ENCODE assay signal across 8 cellular contexts in the genomic region with DNA sequence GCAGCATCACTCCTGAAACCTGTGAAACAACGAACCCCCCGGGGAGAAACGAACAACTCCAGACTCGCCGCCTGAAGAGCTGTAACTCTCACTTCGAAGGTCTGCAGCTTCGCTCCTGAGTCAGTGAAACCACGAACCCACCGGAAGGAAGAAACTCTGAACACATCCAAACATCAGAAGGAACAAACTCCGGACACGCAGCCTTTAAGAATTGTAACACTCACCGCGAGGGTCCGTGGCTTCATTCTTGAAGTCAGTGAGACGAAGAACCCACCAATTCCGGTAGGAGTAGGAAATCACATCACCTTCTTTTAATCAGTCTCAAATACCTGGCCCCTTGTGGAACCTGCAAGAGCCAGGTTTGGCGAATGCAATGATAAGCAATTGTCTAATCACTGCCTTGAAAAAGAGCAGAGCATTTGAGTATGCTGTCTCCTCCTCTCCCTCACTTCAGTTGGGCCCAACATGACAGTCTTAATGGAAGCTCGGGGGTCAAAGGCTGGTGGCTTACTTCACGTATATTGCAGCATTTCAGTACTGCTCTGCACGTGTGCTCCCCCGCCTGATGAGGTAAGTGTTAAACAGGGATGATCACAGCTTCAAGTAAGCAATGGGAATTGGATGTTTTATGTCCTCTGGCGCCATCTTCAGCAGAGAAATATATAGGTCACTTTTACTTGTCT. TPM values are rescaled to one million over a fixed set of nuclear protein-coding genes. Genes with fewer than 3 reads are reported as not detected.
A peak's percentile ranks its signal among the peaks of the same experiment; 100 is the strongest.
DNase-seq lines count a peak whose midpoint lies in the region; ATAC-seq, FAIRE-seq and TF ChIP-seq lines count a peak whose summit lies in the region.

No MANE protein-coding gene starts in this region.

- H3K4me3 ChIP-seq in K562: no peak overlapping the region

- no TSS peak for BruUV-seq in K562 (replicated peaks; lab: Mats Ljungman, UMichigan)

- H3K9ac ChIP-seq in K562 (ENCODE audit: insufficient read depth in 1 of 2, low read depth in 2 of 2, low read length in 2 of 2): no peak overlapping the region

- FAIRE-seq in K562 (lab: Jason Lieb, UNC): peak; percentile 99

- no peaks in the 10 kb centered on the region for H3K9me1 ChIP-seq in K562 (ENCODE audit: control insufficient read depth, insufficient read depth, low read length)

- peaks cover 10% of the 10 kb centered on the region for H3K9me3 Mint-ChIP-seq in T-helper 2 cell treated with Interferon-gamma antibody and Interleukin-4, amounts not matched to agents 5 μg/mL and 100 μg/mL, for 36 hours

- peaks cover 0 to 5% of the 10 kb centered on the region in 2 experiments; a peak in 3 of 5 replicates for H3K4me1 ChIP-seq in K562 (replicated peaks in 1 of 2; ENCODE audit: control insufficient read depth in 2 of 2, insufficient read depth in 2 of 2, low read length in 2 of 2)

- POLR2A ChIA-PET in K562 (lab: Yijun Ruan, JAX): interaction anchor here (0.6 to 1.0 kb wide), 3 partner anchors 46 to 264 kb away, joined by 3 to 4 read pairs (median 3); no protein-coding TSS in a partner anchor

- no peaks in the 10 kb centered on the region for H3K36me3 ChIP-seq in K562 (ENCODE audit: control insufficient read depth, insufficient read depth, low read length)

- intact Hi-C loops in K562 (cut with micrococcal nuclease): loop anchor here (1.0 to 10.0 kb wide), 7 partner anchors 45 to 409 kb away; no protein-coding TSS in a partner anchor

- WGBS in K562 (ENCODE audit: insufficient coverage, low coverage, missing lambda C conversion rate): 35% methylated on average over 22 of the region's 22 CpGs

- peaks cover 5% of the 10 kb centered on the region for H3K27me3 Mint-ChIP-seq in T-helper 2 cell treated with Interferon-gamma antibody and Interleukin-4, amounts not matched to agents 5 μg/mL and 100 μg/mL, for 36 hours (ENCODE audit: low read depth)

- no peaks in the 10 kb centered on the region for H3K9me3 ChIP-seq in K562 (replicated peaks; ENCODE audit: control insufficient read depth, insufficient read depth, low read depth, low read length)

- no peak for TF ChIP-seq POLR2A in K562 (conservative IDR thresholded peaks at IDR 0.05)

- 0 out of 3 replicates have a peak overlapping the region, but pooled peaks have one; percentile 12 for H3K27ac ChIP-seq in K562 (ENCODE audit: extremely low read depth, low read depth, low read length)

- peak overlapping the region; percentile 52; the same call in 1 of the 2 replicates for H2AFZ ChIP-seq in K562 (ENCODE audit: low read depth, low read length)

- H3K4me2 ChIP-seq in K562 (ENCODE audit: insufficient read depth, low read length): no peak overlapping the region

- in situ Hi-C loops in K562 (cut with MboI): loop anchor here (5.0 to 10.0 kb wide), 2 partner anchors 284 to 392 kb away; no protein-coding TSS in a partner anchor

- peaks cover 3% of the 10 kb centered on the region for H3K36me3 Mint-ChIP-seq in T-helper 2 cell treated with Interferon-gamma antibody and Interleukin-4, amounts not matched to agents 5 μg/mL and 100 μg/mL, for 36 hours (ENCODE audit: low read depth)

- TF ChIP-seq EP300 in K562 (IDR thresholded peaks at IDR 0.05; ENCODE audit: low read length): no peak

- peaks cover 0 to 14% of the 10 kb centered on the region in 2 experiments; a peak in 3 of 5 replicates for H3K27me3 ChIP-seq in K562 (ENCODE audit: control insufficient read depth in 2 of 2, insufficient read depth in 2 of 2, low read length in 2 of 2)

- DNase-seq in AML-193 (lab: John Stamatoyannopoulos, UW) (peak; percentile 93 to 94), NCI-H2029 treated with DMSO at 0.1 percent for 48 hours (lab: John Stamatoyannopoulos, UW) (peak; percentile 44), K562 (ENCODE audit: extremely low read depth in 1 of 4, low spot score in 3 of 4) (peak; percentile 58 to 84 (median 62)), iPS-NIHi11 (ENCODE audit: low spot score) (peak; percentile 75)
- DNase-seq in T-helper 2 cell treated with Interferon-gamma antibody and Interleukin-4, amounts not matched to agents 5 μg/mL and 100 μg/mL, for 36 hours (ENCODE audit: low spot score): peak; percentile 61
- DNase-seq in stimulated activated CD4-positive, alpha-beta T cell treated with anti-CD3 and anti-CD28 coated beads, Interleukin-15, amount 100 ng/mL, for 48 hours (ENCODE audit: low read depth in 2 of 2): peak; percentile 43

- TF ChIP-seq RAD21 in K562 (CRISPR knock-in tag; conservative IDR thresholded peaks at IDR 0.05 in 1 of 2, IDR thresholded peaks at IDR 0.05 in 1 of 2): peak; percentile 90 to 96

- ATAC-seq in GM18868 (IDR thresholded peaks at IDR 0.05; ENCODE audit: unreplicated experiment) (peak; percentile 97), HG03060 (IDR thresholded peaks at IDR 0.05; ENCODE audit: low read depth, unreplicated experiment) (peak; percentile 88), K562 (peak; percentile 97)

- peak overlapping the region; percentile 88 for H3K27ac Mint-ChIP-seq in T-helper 2 cell treated with Interferon-gamma antibody and Interleukin-4, amounts not matched to agents 5 μg/mL and 100 μg/mL, for 36 hours

- no peaks in the 10 kb centered on the region for H4K20me1 ChIP-seq in K562 (replicated peaks; ENCODE audit: control insufficient read depth, insufficient read depth, low read length)

- no peaks in the 10 kb centered on the region for H3K79me2 ChIP-seq in K562 (ENCODE audit: control insufficient read depth, insufficient read depth, low read length)

- peak; percentile 71 to 96 (median 84) for TF ChIP-seq CTCF in K562 (IDR thresholded peaks at IDR 0.05 in 2 of 3, conservative IDR thresholded peaks at IDR 0.05 in 1 of 3; ENCODE audit: insufficient read depth in 2 of 3, low read depth in 1 of 3, low read length in 3 of 3)

- CTCF ChIA-PET in K562 (lab: Yijun Ruan, JAX; ENCODE audit: low intra/inter-chr PET ratio): interaction anchor here (0.7 to 3.7 kb wide), 5 partner anchors 46 to 286 kb away, joined by 3 to 26 read pairs (median 6); a partner anchor contains a TSS

- H3K4me3 Mint-ChIP-seq in T-helper 2 cell treated with Interferon-gamma antibody and Interleukin-4, amounts not matched to agents 5 μg/mL and 100 μg/mL, for 36 hours: peak overlapping the region; percentile 85

- H3K4me1 Mint-ChIP-seq in T-helper 2 cell treated with Interferon-gamma antibody and Interleukin-4, amounts not matched to agents 5 μg/mL and 100 μg/mL, for 36 hours (ENCODE audit: low read depth): peaks cover 21% of the 10 kb centered on the region

TF ChIP-seq in K562, 482 proteins besides CTCF, POLR2A, EP300 and RAD21 (continues in another document):
- TF ChIP-seq, protein P1, sequence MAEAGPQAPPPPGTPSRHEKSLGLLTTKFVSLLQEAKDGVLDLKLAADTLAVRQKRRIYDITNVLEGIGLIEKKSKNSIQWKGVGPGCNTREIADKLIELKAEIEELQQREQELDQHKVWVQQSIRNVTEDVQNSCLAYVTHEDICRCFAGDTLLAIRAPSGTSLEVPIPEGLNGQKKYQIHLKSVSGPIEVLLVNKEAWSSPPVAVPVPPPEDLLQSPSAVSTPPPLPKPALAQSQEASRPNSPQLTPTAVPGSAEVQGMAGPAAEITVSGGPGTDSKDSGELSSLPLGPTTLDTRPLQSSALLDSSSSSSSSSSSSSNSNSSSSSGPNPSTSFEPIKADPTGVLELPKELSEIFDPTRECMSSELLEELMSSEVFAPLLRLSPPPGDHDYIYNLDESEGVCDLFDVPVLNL (CRISPR knock-in tag; IDR thresholded peaks at IDR 0.05; ENCODE audit: low read depth): no peak
- TF ChIP-seq FOXM1 (IDR thresholded peaks at IDR 0.05; ENCODE audit: low read depth): 0 out of 2 replicates have a peak, but pooled peaks have one; percentile 16
- TF ChIP-seq FOXM1 (CRISPR knock-in tag; IDR thresholded peaks at IDR 0.05; ENCODE audit: low read depth): no peak
- TF ChIP-seq BHLHE40 (IDR thresholded peaks at IDR 0.05; ENCODE audit: low read length): peak; percentile 96
- TF ChIP-seq MAFG (tag; conservative IDR thresholded peaks at IDR 0.05): no peak

RNA-seq across cellular contexts. Expression of a gene that starts 0.5 kb away (rescaled TPM):
- total RNA-seq in K562 (2011; cell fraction: chromatin; rRNA removed; ENCODE audit: low replicate concordance): 0.86 TPM in 1 of 2 replicates, not detected in the other
- total RNA-seq in K562 (2011; cell fraction: nucleolus; rRNA removed): 0.26 and 0.33 TPM in 2 replicates
- not detected in 2 replicates for total RNA-seq in K562 (2011; cell fraction: nucleoplasm; rRNA removed)
- total RNA-seq in K562 (2014; rRNA removed) (0.24 TPM in 1 of 2 replicates, not detected in the other), K562 (2014; rRNA removed; fragmentation: Illumina TruSeq; extraction: Trizol) (0.16 TPM in 1 of 2 replicates, not detected in the other), K562 (2015; rRNA removed; fragmentation: Illumina TruSeq; extraction: Trizol) (0.22 TPM in 1 of 2 replicates, not detected in the other), K562 (2021) (not detected in 2 replicates)
- polyA plus RNA-seq in K562 (2011; rRNA removed) (0.15 TPM in 1 of 2 replicates, not detected in the other), K562 (2014; fragmentation: Illumina TruSeq; extraction: Trizol) (0.09 and 0.15 TPM in 2 replicates), K562 (2014; fragmentation: Nextera tagmentation; extraction: Ambion mirVana) (not detected), K562 (2014; rRNA removed) (not detected in 2 replicates)
- polyA plus RNA-seq in K562 (2011; cell fraction: cytosol; rRNA removed): 0.06 TPM in 1 of 2 replicates, not detected in the other
- 0.11 and 0.13 TPM in 2 replicates for polyA plus RNA-seq in K562 (2011; cell fraction: nucleus; rRNA removed)
- 0.21 and 0.43 TPM in 2 replicates for polyA plus RNA-seq in K562 (2012)
- polyA minus RNA-seq in K562 (2011; rRNA and poly(A)+ RNA removed): 0.33 TPM in 1 of 2 replicates, not detected in the other
- polyA minus RNA-seq in K562 (2011; cell fraction: cytosol; rRNA and poly(A)+ RNA removed): not detected in 2 replicates
- polyA minus RNA-seq in K562 (2011; cell fraction: nucleus; rRNA and poly(A)+ RNA removed): 0.13 and 0.56 TPM in 2 replicates

RNA-seq across cellular contexts. Expression of a gene that starts 58.0 kb away (rescaled TPM):
- total RNA-seq in K562 (2011; cell fraction: chromatin; rRNA removed; ENCODE audit: low replicate concordance): 5.0 and 19.4 TPM in 2 replicates
- 2.3 and 5.0 TPM in 2 replicates for total RNA-seq in K562 (2011; cell fraction: nucleolus; rRNA removed)
- total RNA-seq in K562 (2011; cell fraction: nucleoplasm; rRNA removed): 6.9 and 7.0 TPM in 2 replicates
- total RNA-seq in K562 (2014; rRNA removed): 7.7 and 8.2 TPM in 2 replicates
- 11.1 and 12.5 TPM in 2 replicates for total RNA-seq in K562 (2014; rRNA removed; fragmentation: Illumina TruSeq; extraction: Trizol)
- 11.2 and 11.9 TPM in 2 replicates for total RNA-seq in K562 (2015; rRNA removed; fragmentation: Illumina TruSeq; extraction: Trizol)
- 7.6 and 8.1 TPM in 2 replicates for total RNA-seq in K562 (2021)
- 1.6 and 8.8 TPM in 2 replicates for polyA plus RNA-seq in K562 (2011; rRNA removed)
- 0.71 and 1.1 TPM in 2 replicates for polyA plus RNA-seq in K562 (2011; cell fraction: cytosol; rRNA removed)
- polyA plus RNA-seq in K562 (2011; cell fraction: nucleus; rRNA removed): 5.1 and 17.1 TPM in 2 replicates
- 5.6 and 11.5 TPM in 2 replicates for polyA plus RNA-seq in K562 (2012)
- polyA plus RNA-seq in K562 (2014; fragmentation: Illumina TruSeq; extraction: Trizol): 9.8 and 11.7 TPM in 2 replicates
- 10 to 100 TPM in 1 of 2 experiments, 1 to 10 TPM in 1; 4.4 to 11.9 TPM for polyA plus RNA-seq in K562 (2014; fragmentation: Nextera tagmentation; extraction: Ambion mirVana)
- 13.2 and 14.2 TPM in 2 replicates for polyA plus RNA-seq in K562 (2014; rRNA removed)
- 2.0 and 4.9 TPM in 2 replicates for polyA minus RNA-seq in K562 (2011; rRNA and poly(A)+ RNA removed)
- polyA minus RNA-seq in K562 (2011; cell fraction: cytosol; rRNA and poly(A)+ RNA removed): 1.3 TPM in 1 of 2 replicates, not detected in the other
- 4.4 and 8.5 TPM in 2 replicates for polyA minus RNA-seq in K562 (2011; cell fraction: nucleus; rRNA and poly(A)+ RNA removed)

Comparison
In these comparisons a context has a peak if more than half of its experiments do, and no peak if none do; other contexts are left out.
1. DNase-seq: peak in every context shown above with its lines; median percentile 94 in AML-193; 75 in iPS-NIHi11; 62 in K562; 61 in T-helper 2 cell treated with Interferon-gamma antibody and Interleukin-4, amounts not matched to agents 5 μg/mL and 100 μg/mL, for 36 hours; 44 in NCI-H2029 treated with DMSO at 0.1 percent for 48 hours; 43 in stimulated activated CD4-positive, alpha-beta T cell treated with anti-CD3 and anti-CD28 coated beads, Interleukin-15, amount 100 ng/mL, for 48 hours.